ENCODE assay signal across 8 cellular contexts in genomic region chr5:141811287-141812155, GRCh38.
DNase-seq lines count a peak whose midpoint lies in the region; ATAC-seq and TF ChIP-seq lines count a peak whose summit lies in the region.

No MANE protein-coding gene starts in this region.

- peak; percentile 33 for DNase-seq in GM12865 (ENCODE audit: low read depth)
- DNase-seq in effector memory CD8-positive, alpha-beta T cell, result peak; percentile 6 to 30 (median 26)
- peak; percentile 56 for DNase-seq in neural crest cell (ENCODE audit: low read depth, low spot score)
- no peak for DNase-seq in mesenteric fat pad (ENCODE audit: low spot score)

- H3K4me3 Mint-ChIP-seq in effector memory CD8-positive, alpha-beta T cell, result no peak overlapping the region
- peak overlapping the region; percentile 57 for H3K4me3 Mint-ChIP-seq in neural crest cell

- TF ChIP-seq CTCF in 22Rv1 (IDR thresholded peaks at IDR 0.05) (peak; percentile 69), GM12865 (IDR thresholded peaks at IDR 0.05; ENCODE audit: insufficient read depth, low read depth, low read length, missing control alignments) (peak; percentile 72), WI38 (IDR thresholded peaks at IDR 0.05; ENCODE audit: low read depth, low read length) (peak; percentile 59), neural crest cell (conservative IDR thresholded peaks at IDR 0.05) (peak; percentile 73)

- H3K27ac ChIP-seq in 22Rv1, result no peak overlapping the region

- no peaks in the 10 kb centered on the region for H3K4me1 Mint-ChIP-seq in effector memory CD8-positive, alpha-beta T cell (ENCODE audit: low read depth in 2 of 2)
- H3K4me1 Mint-ChIP-seq in neural crest cell, result peaks cover 69% of the 10 kb centered on the region

- H3K9me3 Mint-ChIP-seq in effector memory CD8-positive, alpha-beta T cell, result no peaks in the 10 kb centered on the region
- no peaks in the 10 kb centered on the region for H3K9me3 Mint-ChIP-seq in neural crest cell

- H3K4me3 ChIP-seq in GM12865 (ENCODE audit: low read depth, low read length), result no peak overlapping the region
- H3K4me3 ChIP-seq in WI38 (ENCODE audit: low read depth, low read length), result no peak overlapping the region

- ATAC-seq in HG03521 (IDR thresholded peaks at IDR 0.05; ENCODE audit: unreplicated experiment), result peak; percentile 65
- peak; percentile 85 for ATAC-seq in effector memory CD8-positive, alpha-beta T cell (replicated peaks)
- no peak for ATAC-seq in GM19328 (IDR thresholded peaks at IDR 0.05; ENCODE audit: unreplicated experiment)

- peaks cover 60 to 84% of the 10 kb centered on the region in 2 donors for H3K27me3 Mint-ChIP-seq in effector memory CD8-positive, alpha-beta T cell
- H3K27me3 Mint-ChIP-seq in neural crest cell (ENCODE audit: low read depth), result no peaks in the 10 kb centered on the region

- H3K36me3 Mint-ChIP-seq in effector memory CD8-positive, alpha-beta T cell (ENCODE audit: insufficient read depth), result no peaks in the 10 kb centered on the region
- H3K36me3 Mint-ChIP-seq in neural crest cell (ENCODE audit: low read depth), result no peaks in the 10 kb centered on the region

- H3K27ac Mint-ChIP-seq in effector memory CD8-positive, alpha-beta T cell, result no peak overlapping the region
- no peak overlapping the region for H3K27ac Mint-ChIP-seq in neural crest cell (ENCODE audit: unreplicated experiment)
